ENCODE assay signal across 14 cellular contexts in genomic region chr6:15526129-15526764, GRCh38.
DNase-seq lines count a peak whose midpoint lies in the region; ATAC-seq lines count a peak whose summit lies in the region.
"Had no signal": no experiment of that assay in that cellular context is flagged by ENCODE, and none has a peak within 500 bp of the region (broad histone marks: within the 10 kb centered on the region; RNA-seq: fewer than 3 reads in every experiment).

No MANE protein-coding gene starts in this region.

- H3K36me3 Mint-ChIP-seq in activated naive CD8-positive, alpha-beta T cell = peaks cover 35% of the 10 kb centered on the region
- peaks cover 64% of the 10 kb centered on the region for H3K36me3 Mint-ChIP-seq in activated naive CD8-positive, alpha-beta T cell treated with anti-CD3 and anti-CD28 coated beads for 36 hours
- H3K36me3 Mint-ChIP-seq in stimulated activated naive B cell treated with anti-CD40 and anti-IgM and Interleukin-4, amounts not matched to agents 10 μg/mL and 1 μg/mL and 100 μg/mL, for 72 hours = peaks cover 73 to 91% of the 10 kb centered on the region in 2 donors
- peaks cover 90% of the 10 kb centered on the region for H3K36me3 Mint-ChIP-seq in T-cell

- POLR2A ChIA-PET in T-cell (lab: Charles Lee) = no interaction called here

- H3K27me3 Mint-ChIP-seq in activated naive CD8-positive, alpha-beta T cell = no peaks in the 10 kb centered on the region
- no peaks in the 10 kb centered on the region for H3K27me3 Mint-ChIP-seq in activated naive CD8-positive, alpha-beta T cell treated with anti-CD3 and anti-CD28 coated beads for 36 hours
- H3K27me3 Mint-ChIP-seq in stimulated activated naive B cell treated with anti-CD40 and anti-IgM and Interleukin-4, amounts not matched to agents 10 μg/mL and 1 μg/mL and 100 μg/mL, for 72 hours = no peaks in the 10 kb centered on the region
- no peaks in the 10 kb centered on the region for H3K27me3 Mint-ChIP-seq in T-cell
- H3K27me3 Mint-ChIP-seq: dendritic cell treated with granulocyte-macrophage colony-stimulating factor and Interleukin-4, amounts not matched to agents 40 ng/mL and 50 ng/mL, for 4 days had no signal

- CTCF ChIA-PET in T-cell (lab: Charles Lee) = no interaction called here

- ATAC-seq in HG03103 (IDR thresholded peaks at IDR 0.05; ENCODE audit: low read depth, unreplicated experiment) (peak; percentile 52), T-cell (replicated peaks in 1 of 4) (no peak)
- ATAC-seq in stimulated activated naive B cell treated with anti-CD40 and anti-IgM and Interleukin-4, amounts not matched to agents 10 μg/mL and 1 μg/mL and 100 μg/mL, for 72 hours (replicated peaks) = peak in 1 of 2 donors; percentile 35

- H3K4me3 Mint-ChIP-seq in activated naive CD8-positive, alpha-beta T cell = no peak overlapping the region
- H3K4me3 Mint-ChIP-seq in activated naive CD8-positive, alpha-beta T cell treated with anti-CD3 and anti-CD28 coated beads for 36 hours = no peak overlapping the region
- H3K4me3 Mint-ChIP-seq in stimulated activated naive B cell treated with anti-CD40 and anti-IgM and Interleukin-4, amounts not matched to agents 10 μg/mL and 1 μg/mL and 100 μg/mL, for 72 hours = no peak overlapping the region
- no peak overlapping the region for H3K4me3 Mint-ChIP-seq in T-cell
- H3K4me3 Mint-ChIP-seq: dendritic cell treated with granulocyte-macrophage colony-stimulating factor and Interleukin-4, amounts not matched to agents 40 ng/mL and 50 ng/mL, for 4 days; neural crest cell had no signal

- no peaks in the 10 kb centered on the region for H3K9me3 Mint-ChIP-seq in activated naive CD8-positive, alpha-beta T cell (ENCODE audit: low read depth)
- H3K9me3 Mint-ChIP-seq in activated naive CD8-positive, alpha-beta T cell treated with anti-CD3 and anti-CD28 coated beads for 36 hours = peaks cover 6% of the 10 kb centered on the region
- no peaks in the 10 kb centered on the region for H3K9me3 Mint-ChIP-seq in stimulated activated naive B cell treated with anti-CD40 and anti-IgM and Interleukin-4, amounts not matched to agents 10 μg/mL and 1 μg/mL and 100 μg/mL, for 72 hours
- peaks cover 3 to 13% (median 8%) of the 10 kb centered on the region in 3 donors for H3K9me3 Mint-ChIP-seq in T-cell
- H3K9me3 Mint-ChIP-seq: dendritic cell treated with granulocyte-macrophage colony-stimulating factor and Interleukin-4, amounts not matched to agents 40 ng/mL and 50 ng/mL, for 4 days had no signal

- DNase-seq in activated naive CD8-positive, alpha-beta T cell treated with anti-CD3 and anti-CD28 coated beads for 36 hours = no peak
- DNase-seq in germinal center (ENCODE audit: low spot score) (peak; percentile 20), SIG-M5 treated with dmso at 0.1 percent for 504 hours (lab: John Stamatoyannopoulos, UW; ENCODE audit: unreplicated experiment) (no peak), NCI-H1092 (lab: John Stamatoyannopoulos, UW) (no peak), T-cell (no peak)
- DNase-seq in stimulated activated naive B cell treated with anti-CD40 and anti-IgM and Interleukin-4, amounts not matched to agents 10 μg/mL and 1 μg/mL and 100 μg/mL, for 72 hours = no peak
- DNase-seq: activated CD4-positive, alpha-beta T cell treated with anti-CD3 and anti-CD28 coated beads, Interleukin-2, amount 50 U/mL, for 48 hours; NCI-H187; spleen; T-helper 1 cell had no signal

- peak overlapping the region; percentile 43 for H3K27ac Mint-ChIP-seq in activated naive CD8-positive, alpha-beta T cell
- no peak overlapping the region for H3K27ac Mint-ChIP-seq in activated naive CD8-positive, alpha-beta T cell treated with anti-CD3 and anti-CD28 coated beads for 36 hours
- H3K27ac Mint-ChIP-seq in stimulated activated naive B cell treated with anti-CD40 and anti-IgM and Interleukin-4, amounts not matched to agents 10 μg/mL and 1 μg/mL and 100 μg/mL, for 72 hours = peak overlapping the region; percentile 92
- peak overlapping the region in 1 of 2 donors; percentile 32 for H3K27ac Mint-ChIP-seq in T-cell
- H3K27ac Mint-ChIP-seq: dendritic cell treated with granulocyte-macrophage colony-stimulating factor and Interleukin-4, amounts not matched to agents 40 ng/mL and 50 ng/mL, for 4 days had no signal

- H3K4me1 Mint-ChIP-seq in activated naive CD8-positive, alpha-beta T cell (ENCODE audit: low read depth) = peaks cover 20% of the 10 kb centered on the region
- peaks cover 26% of the 10 kb centered on the region for H3K4me1 Mint-ChIP-seq in activated naive CD8-positive, alpha-beta T cell treated with anti-CD3 and anti-CD28 coated beads for 36 hours
- peaks cover 27 to 31% of the 10 kb centered on the region in 2 donors for H3K4me1 Mint-ChIP-seq in stimulated activated naive B cell treated with anti-CD40 and anti-IgM and Interleukin-4, amounts not matched to agents 10 μg/mL and 1 μg/mL and 100 μg/mL, for 72 hours
- peaks cover 20 to 28% (median 27%) of the 10 kb centered on the region in 3 donors for H3K4me1 Mint-ChIP-seq in T-cell
